ENCODE assay signal across 8 cellular contexts in genomic region chr17:55437165-55437605, GRCh38. TPM values are rescaled to one million over a fixed set of nuclear protein-coding genes. Genes with fewer than 3 reads are reported as not detected.
DNase-seq lines count a peak whose midpoint lies in the region; ATAC-seq, FAIRE-seq and TF ChIP-seq lines count a peak whose summit lies in the region.

No MANE protein-coding gene starts in this region.

- H3K9ac ChIP-seq in kidney (ENCODE audit: low read length in 2 of 2), result no peak overlapping the region

- DNase-seq in glutamatergic neuron (no peak), SHP77 treated with DMSO at 0.1 percent for 48 hours (lab: John Stamatoyannopoulos, UW) (no peak), NCI-H510A (lab: John Stamatoyannopoulos, UW) (no peak), kidney (no peak), ecto neural progenitor cell (ENCODE audit: low spot score) (no peak)

- no peak overlapping the region for H3K4me3 ChIP-seq in kidney (ENCODE audit: low read length in 2 of 2)

- H3K27me3 Mint-ChIP-seq in glutamatergic neuron (ENCODE audit: unreplicated experiment), result no peaks in the 10 kb centered on the region

- H3K9me3 Mint-ChIP-seq in glutamatergic neuron (ENCODE audit: unreplicated experiment), result peaks cover 2% of the 10 kb centered on the region

- H3K4me1 ChIP-seq in kidney (ENCODE audit: control insufficient read depth in 1 of 2, insufficient read depth in 1 of 2, low read depth in 1 of 2, low read length in 2 of 2), result peaks cover 2 to 13% of the 10 kb centered on the region in 2 donors

- H3K27ac Mint-ChIP-seq in glutamatergic neuron (ENCODE audit: unreplicated experiment), result peak overlapping the region; percentile 30

- no peak for FAIRE-seq in kidney (lab: Jason Lieb, UNC)

- intact Hi-C loops in kidney (cut with DNase I), result no loop called here

- no peaks in the 10 kb centered on the region for H3K9me3 ChIP-seq in kidney (ENCODE audit: control insufficient read depth in 1 of 2, low read length in 2 of 2)

- H3K36me3 Mint-ChIP-seq in glutamatergic neuron (ENCODE audit: unreplicated experiment), result no peaks in the 10 kb centered on the region

- no peak for TF ChIP-seq CTCF in glutamatergic neuron (IDR thresholded peaks at IDR 0.05; ENCODE audit: partially characterized antibody, unreplicated experiment)
- no peak for TF ChIP-seq CTCF in kidney (IDR thresholded peaks at IDR 0.05; ENCODE audit: borderline replicate concordance, extremely low read depth, insufficient read depth)

- ATAC-seq in GM18511 (IDR thresholded peaks at IDR 0.05; ENCODE audit: unreplicated experiment) (peak; percentile 77), GM21529 (IDR thresholded peaks at IDR 0.05; ENCODE audit: unreplicated experiment) (peak; percentile 72), HG03460 (IDR thresholded peaks at IDR 0.05; ENCODE audit: unreplicated experiment) (peak; percentile 67)

- no peak overlapping the region for H3K27ac ChIP-seq in kidney (ENCODE audit: low read depth in 2 of 2, low read length in 2 of 2)

- H3K4me3 Mint-ChIP-seq in glutamatergic neuron (ENCODE audit: unreplicated experiment), result peak overlapping the region; percentile 35

- H3K36me3 ChIP-seq in kidney (ENCODE audit: control insufficient read depth in 1 of 2, insufficient read depth in 2 of 2, low read length in 2 of 2), result no peaks in the 10 kb centered on the region

- peaks cover 21% of the 10 kb centered on the region for H3K4me1 Mint-ChIP-seq in glutamatergic neuron (ENCODE audit: low read depth, unreplicated experiment)

RNA-seq across cellular contexts. Expression of gene MMD, which starts 15.6 kb away (rescaled TPM):
- total RNA-seq in glutamatergic neuron (ENCODE audit: unreplicated experiment) (60.6 TPM), kidney (9.9 TPM)
- 6.4 TPM for polyA plus RNA-seq in kidney (ENCODE audit: insufficient read depth, low read depth, low replicate concordance)
